Comparison of ENCODE assay signal across 24 cellular contexts in genomic region chr2:37190290-37190689, GRCh38. TPM values are rescaled to one million over a fixed set of nuclear protein-coding genes. Genes with fewer than 3 reads are reported as not detected.
DNase-seq lines count a peak whose midpoint lies in the region; ATAC-seq and TF ChIP-seq lines count a peak whose summit lies in the region.
"Had no signal": no experiment of that assay in that cellular context is flagged by ENCODE, and none has a peak within 500 bp of the region (broad histone marks: within the 10 kb centered on the region; RNA-seq: fewer than 3 reads in every experiment).

No MANE protein-coding gene starts in this region.

- CTCF ChIA-PET in PC-9 (lab: Charles Lee) = no interaction called here

- no peaks in the 10 kb centered on the region for H3K79me2 ChIP-seq in PC-9 (ENCODE audit: low read depth)

- WGBS in right cardiac atrium = 82% methylated on average over 4 of the region's 4 CpGs

- H3K4me1 ChIP-seq in HUES6 (ENCODE audit: control insufficient read depth, insufficient read depth, low read length) = peaks cover 45% of the 10 kb centered on the region
- H3K4me1 ChIP-seq in PC-9 (replicated peaks; ENCODE audit: insufficient read depth) = peaks cover 19% of the 10 kb centered on the region
- no peaks in the 10 kb centered on the region for H3K4me1 ChIP-seq in right cardiac atrium (ENCODE audit: control insufficient read depth, insufficient read depth, low read length)
- H3K4me1 ChIP-seq: prostate gland had no signal

- ATAC-seq in right cardiac atrium = no peak
- ATAC-seq: Right ventricle myocardium inferior had no signal

- H3K36me3 ChIP-seq in HUES6 (ENCODE audit: control insufficient read depth, insufficient read depth, low read length) (no peaks in the 10 kb centered on the region), PC-9 (ENCODE audit: low read depth) (no peaks in the 10 kb centered on the region)
- H3K36me3 ChIP-seq: prostate gland, suprapubic skin had no signal

- peak overlapping the region; percentile 44 for H3K9ac ChIP-seq in HUES6 (ENCODE audit: low read length)

- BruUV-seq in PC-9 (replicated peaks; lab: Mats Ljungman, UMichigan) = no TSS peak

- H3K4me3 ChIP-seq in HUES6 (ENCODE audit: low read depth, low read length) = no peak overlapping the region
- H3K4me3 ChIP-seq in PC-9 = no peak overlapping the region
- H3K4me3 ChIP-seq in right cardiac atrium (ENCODE audit: low read length) = no peak overlapping the region
- H3K4me3 ChIP-seq: prostate gland, smooth muscle cell, suprapubic skin had no signal

- POLR2A ChIA-PET in PC-9 (lab: Charles Lee; ENCODE audit: unreplicated experiment) = interaction anchor here (0.6 kb wide), 1 partner anchor 222 kb away, joined by 4 read pairs; no protein-coding TSS in a partner anchor

- peaks cover 14% of the 10 kb centered on the region for H3F3A ChIP-seq in PC-9 (ENCODE audit: insufficient read depth, low read depth)

- no peaks in the 10 kb centered on the region for H4K20me1 ChIP-seq in PC-9 (ENCODE audit: insufficient read depth)

- H3K27me3 ChIP-seq in HUES6 (ENCODE audit: control insufficient read depth, insufficient read depth, low read length) (no peaks in the 10 kb centered on the region), PC-9 (ENCODE audit: insufficient read depth, low read depth) (no peaks in the 10 kb centered on the region), right cardiac atrium (ENCODE audit: control insufficient read depth, insufficient read depth) (no peaks in the 10 kb centered on the region)
- H3K27me3 ChIP-seq: suprapubic skin had no signal

- peak overlapping the region; percentile 10; the same call in 1 of the 2 replicates for H2AFZ ChIP-seq in PC-9

- no peak for TF ChIP-seq CTCF in PC-9 (conservative IDR thresholded peaks at IDR 0.05)

- DNase-seq in GF-D8 (lab: John Stamatoyannopoulos, UW) (peak; percentile 88), PC-9 (no peak), epithelial cell of prostate (ENCODE audit: low read depth, low spot score) (no peak), activated gamma-delta T cell (lab: John Stamatoyannopoulos, UW) (no peak), right cardiac atrium (no peak)
- DNase-seq in activated naive CD4-positive, alpha-beta T cell treated with Interleukin-2 at 50 U/mL for 16 hours = no peak
- DNase-seq in activated CD8-positive, alpha-beta memory T cell treated with anti-CD3 and anti-CD28 coated beads for 24 hours = no peak
- DNase-seq: activated CD4-positive, alpha-beta T cell treated with anti-CD3 and anti-CD28 coated beads for 4 hours; activated CD8-positive, alpha-beta memory T cell treated with anti-CD3 and anti-CD28 coated beads, Interleukin-2, amount 50 U/mL, for 48 hours; hippocampal formation; NCI-H1694; nephron progenitor cell; stimulated activated CD8-positive, alpha-beta memory T cell treated with anti-CD3 and anti-CD28 coated beads, Interleukin-4, amount 100 ng/mL, for 48 hours; T-helper 9 cell had no signal

- H3K9me2 ChIP-seq in PC-9 (ENCODE audit: insufficient read depth) = no peaks in the 10 kb centered on the region

- intact Hi-C loops in PC-9 (cut with micrococcal nuclease; ENCODE audit: unreplicated experiment) = no loop called here
- intact Hi-C loops in right cardiac atrium (cut with DNase I) = no loop called here

- H3K9me3 ChIP-seq in HUES6 (ENCODE audit: control insufficient read depth, insufficient read depth, low read depth, low read length) (no peaks in the 10 kb centered on the region), PC-9 (ENCODE audit: insufficient read depth, low read depth) (no peaks in the 10 kb centered on the region; the same call in 1 of the 2 replicates), right cardiac atrium (ENCODE audit: control insufficient read depth, low read length) (no peaks in the 10 kb centered on the region)
- H3K9me3 ChIP-seq: prostate gland, suprapubic skin had no signal

- H3K4me2 ChIP-seq in PC-9 = peak overlapping the region; percentile 29
- H3K4me2 ChIP-seq: smooth muscle cell had no signal

- peak overlapping the region; percentile 65; the same call in 1 of the 2 replicates for H3K27ac ChIP-seq in HUES6 (ENCODE audit: low read depth, low read length)
- H3K27ac ChIP-seq in PC-9 = peak overlapping the region; percentile 65
- peak overlapping the region; percentile 62 for H3K27ac ChIP-seq in epithelial cell of prostate
- H3K27ac ChIP-seq in right cardiac atrium (ENCODE audit: low read length) = no peak overlapping the region
- H3K27ac ChIP-seq: prostate gland, suprapubic skin had no signal

RNA-seq across cellular contexts. Expression of gene SULT6B1, which starts 1.8 kb away (rescaled TPM):
- total RNA-seq in PC-9 (2021) (not detected in 2 replicates), right cardiac atrium (not detected)
- not detected for polyA plus RNA-seq in right cardiac atrium
- total RNA-seq: activated naive CD4-positive, alpha-beta T cell treated with anti-CD3 and anti-CD28 coated beads for 36 hours; astrocyte; chondrocyte; HT-29; mesenteric fat pad; prostate gland; Right ventricle myocardium inferior; smooth muscle cell; suprapubic skin had no signal
- polyA plus RNA-seq: smooth muscle cell had no signal

RNA-seq across cellular contexts. Expression of gene CEBPZOS, which starts 6.0 kb away (rescaled TPM):
- total RNA-seq in PC-9 (2021) (46.5 and 53.2 TPM in 2 replicates), right cardiac atrium (10 to 100 TPM; 46.8 to 57.7 (median 55.9) TPM)
- polyA plus RNA-seq in right cardiac atrium = 75.7 TPM
- total RNA-seq: chondrocyte had no signal

RNA-seq across cellular contexts. Expression of gene EIF2AK2, which starts 33.5 kb away (rescaled TPM):
- total RNA-seq in PC-9 (2021) = 39.8 and 61.2 TPM in 2 replicates
- total RNA-seq in right cardiac atrium = 10 to 100 TPM; 21.9 to 32.9 (median 25.5) TPM
- polyA plus RNA-seq in right cardiac atrium = 6.0 TPM

RNA-seq across cellular contexts. Expression of gene CEBPZ, which starts 41.1 kb away (rescaled TPM):
- 29.2 and 35.7 TPM in 2 replicates for total RNA-seq in PC-9 (2021)
- total RNA-seq in right cardiac atrium = 10 to 100 TPM; 24.0 to 35.4 (median 33.1) TPM
- 34.9 TPM for polyA plus RNA-seq in right cardiac atrium

RNA-seq across cellular contexts. Expression of gene NDUFAF7, which starts 41.2 kb away (rescaled TPM):
- 18.8 and 21.9 TPM in 2 replicates for total RNA-seq in PC-9 (2021)
- 10 to 100 TPM; 15.4 to 20.1 (median 18.3) TPM for total RNA-seq in right cardiac atrium
- polyA plus RNA-seq in right cardiac atrium = 17.4 TPM
